ENCODE assay signal across 8 cellular contexts in genomic region chr21:25862596-25862995, GRCh38.
DNase-seq lines count a peak whose midpoint lies in the region; ATAC-seq, FAIRE-seq and TF ChIP-seq lines count a peak whose summit lies in the region.

No MANE protein-coding gene starts in this region.

- H3K4me1 Mint-ChIP-seq in activated T-helper 1 cell treated with anti-CD3 and anti-CD28 coated beads, Interleukin-12 subunit alpha, Interleukin-12 subunit beta, Interleukin-2, Interleukin-4 antibody, amounts not matched to agents 30 ng/mL and 10 ng/mL and 1 ng/mL, durations not matched to agents 14 hours and 24 hours and 36 hours (ENCODE audit: low read depth), result peaks cover 8% of the 10 kb centered on the region

- H3K9me3 Mint-ChIP-seq in activated T-helper 1 cell treated with anti-CD3 and anti-CD28 coated beads, Interleukin-12 subunit alpha, Interleukin-12 subunit beta, Interleukin-2, Interleukin-4 antibody, amounts not matched to agents 30 ng/mL and 10 ng/mL and 1 ng/mL, durations not matched to agents 14 hours and 24 hours and 36 hours, result no peaks in the 10 kb centered on the region

- POLR2A ChIA-PET in GM10248 (lab: Yijun Ruan, JAX), result interaction anchor here (0.5 kb wide), 1 partner anchor 10 kb away, joined by 5 read pairs; no protein-coding TSS in a partner anchor

- H3K4me3 Mint-ChIP-seq in activated T-helper 1 cell treated with anti-CD3 and anti-CD28 coated beads, Interleukin-12 subunit alpha, Interleukin-12 subunit beta, Interleukin-2, Interleukin-4 antibody, amounts not matched to agents 30 ng/mL and 10 ng/mL and 1 ng/mL, durations not matched to agents 14 hours and 24 hours and 36 hours, result no peak overlapping the region

- intact Hi-C loops in activated T-helper 1 cell treated with anti-CD3 and anti-CD28 coated beads, Interleukin-12 subunit alpha, Interleukin-12 subunit beta, Interleukin-2, Interleukin-4 antibody, amounts not matched to agents 30 ng/mL and 10 ng/mL and 1 ng/mL, durations not matched to agents 14 hours and 24 hours and 36 hours (cut with micrococcal nuclease), result loop anchor here (1.0 to 10.0 kb wide), 2 partner anchors 128 to 254 kb away; partner anchors contain the start of genes ATP5PF and GABPA

- H3K36me3 Mint-ChIP-seq in activated T-helper 1 cell treated with anti-CD3 and anti-CD28 coated beads, Interleukin-12 subunit alpha, Interleukin-12 subunit beta, Interleukin-2, Interleukin-4 antibody, amounts not matched to agents 30 ng/mL and 10 ng/mL and 1 ng/mL, durations not matched to agents 14 hours and 24 hours and 36 hours (ENCODE audit: low read depth), result no peaks in the 10 kb centered on the region

- TF ChIP-seq CTCF in GM10248 (IDR thresholded peaks at IDR 0.05; ENCODE audit: control extremely low read depth, extremely low read depth, low read depth, missing control alignments), result peak; percentile 81

- peak; percentile 45 for FAIRE-seq in TTC549 (lab: Jason Lieb, UNC)

- H3K27ac Mint-ChIP-seq in activated T-helper 1 cell treated with anti-CD3 and anti-CD28 coated beads, Interleukin-12 subunit alpha, Interleukin-12 subunit beta, Interleukin-2, Interleukin-4 antibody, amounts not matched to agents 30 ng/mL and 10 ng/mL and 1 ng/mL, durations not matched to agents 14 hours and 24 hours and 36 hours, result no peak overlapping the region

- DNase-seq in AG08396 (ENCODE audit: low spot score) (peak; percentile 29), GM10248 (ENCODE audit: extremely low spot score) (peak; percentile 34), iPS-NIHi11 (ENCODE audit: low spot score) (peak; percentile 44), DMS153 treated with DMSO at 0.1 percent for 48 hours (lab: John Stamatoyannopoulos, UW; ENCODE audit: unreplicated experiment) (no peak)
- DNase-seq in activated T-helper 1 cell treated with anti-CD3 and anti-CD28 coated beads, Interleukin-12 subunit alpha, Interleukin-12 subunit beta, Interleukin-2, Interleukin-4 antibody, amounts not matched to agents 30 ng/mL and 10 ng/mL and 1 ng/mL, durations not matched to agents 14 hours and 24 hours and 36 hours (ENCODE audit: low spot score), result no peak

- ATAC-seq in HG03354 (IDR thresholded peaks at IDR 0.05; ENCODE audit: poor library complexity, severe bottlenecking, unreplicated experiment) (peak; percentile 74), GM19452 (IDR thresholded peaks at IDR 0.05; ENCODE audit: unreplicated experiment) (no peak)

- peaks cover 8% of the 10 kb centered on the region for H3K27me3 Mint-ChIP-seq in activated T-helper 1 cell treated with anti-CD3 and anti-CD28 coated beads, Interleukin-12 subunit alpha, Interleukin-12 subunit beta, Interleukin-2, Interleukin-4 antibody, amounts not matched to agents 30 ng/mL and 10 ng/mL and 1 ng/mL, durations not matched to agents 14 hours and 24 hours and 36 hours (ENCODE audit: insufficient read depth)

- CTCF ChIA-PET in GM10248 (lab: Yijun Ruan, JAX), result interaction anchor here (0.7 to 2.0 kb wide), 17 partner anchors 8 to 313 kb away, joined by 3 to 9 read pairs (median 4); no protein-coding TSS in a partner anchor

Comparison
In these comparisons a context has a peak if more than half of its experiments do, and no peak if none do; other contexts are left out.
1. DNase-seq: peak in AG08396 (single experiment), GM10248 (single experiment) and iPS-NIHi11 (single experiment); none in DMS153 treated with DMSO at 0.1 percent for 48 hours (single experiment) and activated T-helper 1 cell treated with anti-CD3 and anti-CD28 coated beads, Interleukin-12 subunit alpha, Interleukin-12 subunit beta, Interleukin-2, Interleukin-4 antibody, amounts not matched to agents 30 ng/mL and 10 ng/mL and 1 ng/mL, durations not matched to agents 14 hours and 24 hours and 36 hours (single experiment).